1 cellular context compared by ENCODE assay signal in the genomic region with DNA sequence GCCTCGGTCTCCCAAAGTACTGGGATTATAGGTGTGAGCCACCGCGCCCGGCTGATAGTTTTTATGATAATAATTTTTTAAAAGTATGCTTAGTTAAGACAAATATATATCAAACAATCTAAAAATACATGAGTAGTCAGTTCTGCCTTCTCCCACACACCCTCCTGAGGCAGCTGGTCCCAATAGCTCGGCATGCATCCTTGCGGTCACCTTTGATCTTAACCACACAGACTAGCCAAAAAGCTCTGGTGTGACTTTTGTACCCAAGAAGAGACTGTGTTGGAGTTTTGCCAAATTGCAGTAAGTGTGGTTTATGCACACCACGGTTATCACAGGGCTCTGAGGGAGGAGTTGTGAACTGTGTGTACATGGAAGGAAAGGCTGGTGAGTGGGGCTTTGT.
TF ChIP-seq lines count a peak whose summit lies in the region.

No MANE protein-coding gene starts in this region.

TF ChIP-seq in SK-N-SH, 30 proteins besides CTCF, POLR2A, EP300 and RAD21 (continued from another document):
- TF ChIP-seq, protein P1, sequence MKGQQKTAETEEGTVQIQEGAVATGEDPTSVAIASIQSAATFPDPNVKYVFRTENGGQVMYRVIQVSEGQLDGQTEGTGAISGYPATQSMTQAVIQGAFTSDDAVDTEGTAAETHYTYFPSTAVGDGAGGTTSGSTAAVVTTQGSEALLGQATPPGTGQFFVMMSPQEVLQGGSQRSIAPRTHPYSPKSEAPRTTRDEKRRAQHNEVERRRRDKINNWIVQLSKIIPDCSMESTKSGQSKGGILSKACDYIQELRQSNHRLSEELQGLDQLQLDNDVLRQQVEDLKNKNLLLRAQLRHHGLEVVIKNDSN (IDR thresholded peaks at IDR 0.05; ENCODE audit: borderline replicate concordance, low read depth): no peak
